In genomic region chr2:127039387-127040031, GRCh38 we compare ENCODE assay signal across 12 cellular contexts.
DNase-seq lines count a peak whose midpoint lies in the region; ATAC-seq and TF ChIP-seq lines count a peak whose summit lies in the region.
"Had no signal": no experiment of that assay in that cellular context is flagged by ENCODE, and none has a peak within 500 bp of the region (broad histone marks: within the 10 kb centered on the region; RNA-seq: fewer than 3 reads in every experiment).

No MANE protein-coding gene starts in this region.

- H3K27ac ChIP-seq in sigmoid colon, result no peak overlapping the region

- H3K27me3 Mint-ChIP-seq in endothelial cell (ENCODE audit: unreplicated experiment) (peaks cover 4% of the 10 kb centered on the region), progenitor cell of endocrine pancreas (peaks cover 6% of the 10 kb centered on the region)
- H3K27me3 Mint-ChIP-seq: stimulated activated naive CD8-positive, alpha-beta T cell treated with anti-CD3 and anti-CD28 coated beads, Interleukin-15, Interleukin-2, amounts not matched to agents 100 ng/mL and 50 ng/mL, for 24 hours had no signal

- no peaks in the 10 kb centered on the region for H3K36me3 Mint-ChIP-seq in endothelial cell (ENCODE audit: low read depth, unreplicated experiment)
- H3K36me3 Mint-ChIP-seq in progenitor cell of endocrine pancreas (ENCODE audit: insufficient read depth), result no peaks in the 10 kb centered on the region

- H3K9me3 ChIP-seq in sigmoid colon, result no peaks in the 10 kb centered on the region

- 89 to 92% methylated on average over 14 of the region's 14 CpGs for WGBS in sigmoid colon, 2 donors

- TF ChIP-seq CTCF in sigmoid colon (IDR thresholded peaks at IDR 0.05), result no peak
- TF ChIP-seq CTCF in endothelial cell (IDR thresholded peaks at IDR 0.05; ENCODE audit: unreplicated experiment), result no peak
- TF ChIP-seq CTCF in progenitor cell of endocrine pancreas (IDR thresholded peaks at IDR 0.05; ENCODE audit: unreplicated experiment), result no peak

- no peak overlapping the region for H3K4me3 ChIP-seq in sigmoid colon

- H3K27ac Mint-ChIP-seq in endothelial cell (ENCODE audit: unreplicated experiment) (no peak overlapping the region), progenitor cell of endocrine pancreas (no peak overlapping the region)
- H3K27ac Mint-ChIP-seq: stimulated activated naive CD8-positive, alpha-beta T cell treated with anti-CD3 and anti-CD28 coated beads, Interleukin-15, Interleukin-2, amounts not matched to agents 100 ng/mL and 50 ng/mL, for 24 hours had no signal

- intact Hi-C loops in sigmoid colon (cut with DNase I), result no loop called here

- no peak overlapping the region for H3K4me3 Mint-ChIP-seq in endothelial cell (ENCODE audit: unreplicated experiment)
- H3K4me3 Mint-ChIP-seq in progenitor cell of endocrine pancreas (ENCODE audit: low read depth), result no peak overlapping the region
- H3K4me3 Mint-ChIP-seq: stimulated activated naive CD8-positive, alpha-beta T cell treated with anti-CD3 and anti-CD28 coated beads, Interleukin-15, Interleukin-2, amounts not matched to agents 100 ng/mL and 50 ng/mL, for 24 hours had no signal

- no peaks in the 10 kb centered on the region for H3K4me1 Mint-ChIP-seq in endothelial cell (ENCODE audit: unreplicated experiment)
- H3K4me1 Mint-ChIP-seq in progenitor cell of endocrine pancreas (ENCODE audit: low read depth), result peaks cover 2% of the 10 kb centered on the region

- ATAC-seq in GM18870 (IDR thresholded peaks at IDR 0.05; ENCODE audit: unreplicated experiment), result peak; percentile 46
- ATAC-seq in GM21576 (IDR thresholded peaks at IDR 0.05; ENCODE audit: unreplicated experiment), result peak; percentile 58
- peak; percentile 53 for ATAC-seq in HG03354 (IDR thresholded peaks at IDR 0.05; ENCODE audit: poor library complexity, severe bottlenecking, unreplicated experiment)
- ATAC-seq: HepG2, left lobe of liver had no signal

- H3K36me3 ChIP-seq in sigmoid colon, result no peaks in the 10 kb centered on the region

- no peaks in the 10 kb centered on the region for H3K4me1 ChIP-seq in sigmoid colon

- no peak for TF ChIP-seq POLR2A in sigmoid colon (IDR thresholded peaks at IDR 0.05)

- TF ChIP-seq EP300 in sigmoid colon (IDR thresholded peaks at IDR 0.05), result no peak

- DNase-seq in sigmoid colon (peak; percentile 56), endothelial cell (ENCODE audit: low spot score) (no peak), progenitor cell of endocrine pancreas (ENCODE audit: low spot score, unreplicated experiment) (no peak), globus pallidus (ENCODE audit: low spot score) (no peak)
- DNase-seq: activated naive CD4-positive, alpha-beta T cell treated with anti-CD3 and anti-CD28 coated beads, Interleukin-2, amount 50 U/mL, for 16 hours; T-helper 9 cell had no signal

- H3K27me3 ChIP-seq in sigmoid colon, result no peaks in the 10 kb centered on the region

- H3K9me3 Mint-ChIP-seq in endothelial cell (ENCODE audit: unreplicated experiment), result no peaks in the 10 kb centered on the region
- H3K9me3 Mint-ChIP-seq in progenitor cell of endocrine pancreas (ENCODE audit: low read depth), result no peaks in the 10 kb centered on the region
- H3K9me3 Mint-ChIP-seq: stimulated activated naive CD8-positive, alpha-beta T cell treated with anti-CD3 and anti-CD28 coated beads, Interleukin-15, Interleukin-2, amounts not matched to agents 100 ng/mL and 50 ng/mL, for 24 hours had no signal
